In the genomic region with DNA sequence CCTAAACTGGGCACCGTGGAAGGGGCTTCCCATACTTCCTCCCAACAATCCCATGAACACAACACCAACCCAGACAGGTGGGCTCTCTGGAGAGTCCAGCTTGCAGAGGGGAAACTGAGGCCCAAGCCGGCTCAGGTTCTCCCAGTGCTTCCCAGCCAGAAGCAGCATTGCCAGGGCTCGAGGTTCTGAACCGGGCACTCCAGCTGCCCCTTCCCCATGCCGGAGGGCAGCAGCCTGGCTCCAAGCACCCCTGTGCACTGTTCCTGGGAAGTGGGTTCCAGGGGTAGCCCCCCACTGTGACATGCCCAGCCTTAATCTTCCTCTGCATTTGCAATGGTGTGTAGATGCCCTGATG, we compare ENCODE assay signal across 17 cellular contexts.
"Had no signal": no experiment of that assay in that cellular context is flagged by ENCODE, and none has a peak within 500 bp of the region (broad histone marks: within the 10 kb centered on the region; RNA-seq: fewer than 3 reads in every experiment).

No MANE protein-coding gene starts in this region.

- H3K36me3 ChIP-seq: brain microvascular endothelial cell, esophagus muscularis mucosa, tibial nerve, vagina had no signal

- H3K4me3 ChIP-seq: esophagus muscularis mucosa, tibial nerve, vagina had no signal

- H3K4me1 ChIP-seq: esophagus muscularis mucosa, vagina had no signal

- H3K27me3 ChIP-seq: brain microvascular endothelial cell, tibial nerve, vagina had no signal

- H3K9me3 ChIP-seq: vagina had no signal

- ATAC-seq: naive thymus-derived CD8-positive, alpha-beta T cell; WTC11 had no signal

- DNase-seq: activated CD4-positive, alpha-beta T cell treated with anti-CD3 and anti-CD28 coated beads, Interleukin-2, amount 10 ng/mL, durations not matched to agents 7 days and 5 days; activated CD8-positive, alpha-beta memory T cell treated with anti-CD3 and anti-CD28 coated beads, Interleukin-2, amount 50 U/mL, for 4 hours; anterior cingulate cortex; brain microvascular endothelial cell; effector memory CD4-positive, alpha-beta T cell; immature natural killer cell; mesenchymal stem cell; retina; stimulated activated CD4-positive, alpha-beta T cell treated with anti-CD3 and anti-CD28 coated beads, Interleukin-12 subunit alpha, Interleukin-12 subunit beta, amount 100 ng/mL, for 4 hours; stimulated activated CD4-positive, alpha-beta T cell treated with anti-CD3 and anti-CD28 coated beads, Interleukin-1b, Interleukin-23, amount 100 ng/mL, for 48 hours; stimulated activated naive CD4-positive, alpha-beta T cell treated with Interleukin-2 at 50 U/mL for 16 hours; substantia nigra had no signal

- H3K27ac ChIP-seq: brain microvascular endothelial cell, esophagus muscularis mucosa, tibial nerve, vagina had no signal
